In genomic region chr1:199020046-199020445, GRCh38 we compare ENCODE assay signal across 17 cellular contexts.
"Had no signal": no experiment of that assay in that cellular context is flagged by ENCODE, and none has a peak within 500 bp of the region (broad histone marks: within the 10 kb centered on the region; RNA-seq: fewer than 3 reads in every experiment).

No MANE protein-coding gene starts in this region.

- H3K36me3 ChIP-seq: colonic mucosa, esophagus muscularis mucosa, left lung, right atrium auricular region, transverse colon had no signal

- H3K27ac Mint-ChIP-seq: activated naive CD4-positive, alpha-beta T cell treated with anti-CD3 and anti-CD28 coated beads, Interleukin-2, amount 10 ng/mL, durations not matched to agents 7 days and 5 days; activated T-helper 2 cell treated with anti-CD3 and anti-CD28 coated beads, Interferon-gamma antibody, Interleukin-2, Interleukin-4, amounts not matched to agents 10 μg/mL and 5 μg/mL and 100 μg/mL, durations not matched to agents 14 hours and 24 hours and 36 hours; naive thymus-derived CD4-positive, alpha-beta T cell; progenitor cell of endocrine pancreas had no signal

- ATAC-seq: left lung; mucosa of descending colon; naive thymus-derived CD4-positive, alpha-beta T cell had no signal

- H3K4me3 ChIP-seq: colonic mucosa, esophagus muscularis mucosa, left lung, mucosa of descending colon, right atrium auricular region, transverse colon had no signal

- H3K27ac ChIP-seq: colonic mucosa, esophagus muscularis mucosa, left lung, right atrium auricular region, transverse colon had no signal

- H3K27me3 Mint-ChIP-seq: activated naive CD4-positive, alpha-beta T cell treated with anti-CD3 and anti-CD28 coated beads, Interleukin-2, amount 10 ng/mL, durations not matched to agents 7 days and 5 days; naive thymus-derived CD4-positive, alpha-beta T cell; progenitor cell of endocrine pancreas had no signal

- H3K27me3 ChIP-seq: colonic mucosa, esophagus muscularis mucosa, left lung, right atrium auricular region, transverse colon had no signal

- H3K9me3 ChIP-seq: colonic mucosa, esophagus muscularis mucosa, left lung, mucosa of descending colon, right atrium auricular region, transverse colon had no signal

- DNase-seq: activated CD4-positive, CD25-positive, alpha-beta regulatory T cell treated with anti-CD3 and anti-CD28 coated beads, Interleukin-2, amount 50 U/mL, for 72 hours; activated naive CD4-positive, alpha-beta T cell treated with anti-CD3 and anti-CD28 coated beads, Interleukin-2, amount 10 ng/mL, durations not matched to agents 7 days and 5 days; activated T-cell treated with anti-CD3 and anti-CD28 coated beads, Interleukin-2, amount 50 U/mL, for 1 hour; colonic mucosa; hippocampal formation; kidney; left lung; mucosa of descending colon; naive thymus-derived CD4-positive, alpha-beta T cell; stimulated activated CD4-positive, alpha-beta T cell treated with anti-CD3 and anti-CD28 coated beads, Interleukin-15, amount 100 ng/mL, for 24 hours; stimulated activated CD4-positive, alpha-beta T cell treated with anti-CD3 and anti-CD28 coated beads, Interleukin-4, amount 100 ng/mL, for 1 hour; stimulated activated naive CD4-positive, alpha-beta T cell; transverse colon had no signal

- H3K4me3 Mint-ChIP-seq: activated naive CD4-positive, alpha-beta T cell treated with anti-CD3 and anti-CD28 coated beads, Interleukin-2, amount 10 ng/mL, durations not matched to agents 7 days and 5 days had no signal

- H3K4me1 ChIP-seq: colonic mucosa, esophagus muscularis mucosa, left lung, right atrium auricular region, transverse colon had no signal
